10 cellular contexts compared by ENCODE assay signal in genomic region chr2:16700566-16701259, GRCh38.
"Had no signal": no experiment of that assay in that cellular context is flagged by ENCODE, and none has a peak within 500 bp of the region (broad histone marks: within the 10 kb centered on the region; RNA-seq: fewer than 3 reads in every experiment).

No MANE protein-coding gene starts in this region.

- ATAC-seq: activated T-helper 17 cell treated with anti-CD3 and anti-CD28 coated beads, Interleukin-2, amount 50 U/mL, for 72 hours had no signal

- H3K9me3 ChIP-seq: esophagus squamous epithelium, ovary had no signal

- H3K27ac ChIP-seq: esophagus squamous epithelium, neural progenitor cell, ovary, WERI-Rb-1 had no signal

- H3K27me3 ChIP-seq: esophagus squamous epithelium, neural progenitor cell, ovary had no signal

- DNase-seq: activated CD4-positive, alpha-beta T cell treated with anti-CD3 and anti-CD28 coated beads, Interleukin-2, amount 10 ng/mL, durations not matched to agents 7 days and 5 days; activated naive CD4-positive, alpha-beta T cell treated with anti-CD3 and anti-CD28 coated beads for 36 hours; activated T-cell treated with anti-CD3 and anti-CD28 coated beads for 4 hours; esophagus squamous epithelium; foreskin fibroblast; glutamatergic neuron; ovary; WERI-Rb-1 had no signal

- H3K4me1 ChIP-seq: esophagus squamous epithelium, neural progenitor cell had no signal

- H3K4me3 ChIP-seq: esophagus squamous epithelium, neural progenitor cell, ovary had no signal

- H3K36me3 ChIP-seq: esophagus squamous epithelium, neural progenitor cell, ovary, WERI-Rb-1 had no signal
